19 cellular contexts compared by ENCODE assay signal in the genomic region with DNA sequence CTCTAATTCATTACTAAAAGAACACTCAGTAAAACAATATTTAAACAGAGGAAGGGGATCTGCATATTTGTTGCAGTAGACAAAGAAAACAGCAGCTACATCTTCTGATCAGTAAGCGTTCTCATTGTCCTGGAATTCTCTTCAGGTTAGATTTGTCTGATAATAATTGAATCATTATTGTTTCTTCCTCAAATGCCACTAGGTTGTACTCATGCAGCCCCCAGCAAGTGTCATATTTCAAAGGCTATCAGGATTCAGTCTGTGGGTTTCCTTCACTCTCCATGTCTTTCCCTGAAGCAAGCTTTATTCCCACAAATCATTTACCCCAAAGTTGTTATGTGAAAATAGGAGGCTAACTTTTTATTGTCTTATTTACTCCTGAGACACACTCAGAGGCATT. TPM values are rescaled to one million over a fixed set of nuclear protein-coding genes. Genes with fewer than 3 reads are reported as not detected.
DNase-seq lines count a peak whose midpoint lies in the region; ATAC-seq and TF ChIP-seq lines count a peak whose summit lies in the region.
"Had no signal": no experiment of that assay in that cellular context is flagged by ENCODE, and none has a peak within 500 bp of the region (broad histone marks: within the 10 kb centered on the region; RNA-seq: fewer than 3 reads in every experiment).

No MANE protein-coding gene starts in this region.

- H2AFZ ChIP-seq in GM23248: peak overlapping the region; percentile 22
- H2AFZ ChIP-seq in PC-9: no peak overlapping the region
- no peak overlapping the region for H2AFZ ChIP-seq in trophoblast cell (ENCODE audit: insufficient read depth, low read length, poor library complexity)

- H2BK5ac ChIP-seq in trophoblast cell (ENCODE audit: low read depth, low read length, poor library complexity): no peak overlapping the region

- H3K4ac ChIP-seq in trophoblast cell (ENCODE audit: low read depth, low read length): no peak overlapping the region

- H3K9me3 ChIP-seq in GM23248 (ENCODE audit: low read depth) (no peaks in the 10 kb centered on the region), PC-9 (ENCODE audit: insufficient read depth, low read depth) (no peaks in the 10 kb centered on the region), trophoblast cell (ENCODE audit: insufficient read depth, low read depth, low read length) (no peaks in the 10 kb centered on the region)
- H3K9me3 ChIP-seq: BE2C, upper lobe of left lung had no signal

- POLR2A ChIA-PET in PC-9 (lab: Charles Lee; ENCODE audit: unreplicated experiment): interaction anchor here (0.6 kb wide), 1 partner anchor 802 kb away, joined by 5 read pairs; no protein-coding TSS in a partner anchor

- peaks cover 13% of the 10 kb centered on the region; the same call in 1 of the 2 replicates for H3F3A ChIP-seq in GM23248 (ENCODE audit: insufficient read depth)
- no peaks in the 10 kb centered on the region for H3F3A ChIP-seq in PC-9 (ENCODE audit: insufficient read depth, low read depth)

- H3K18ac ChIP-seq in trophoblast cell (ENCODE audit: low read length): no peak overlapping the region

- no peaks in the 10 kb centered on the region for H4K20me1 ChIP-seq in GM23248 (ENCODE audit: insufficient read depth)
- no peaks in the 10 kb centered on the region for H4K20me1 ChIP-seq in PC-9 (ENCODE audit: insufficient read depth)

- DNase-seq in GM23248: peak; percentile 19
- DNase-seq in PC-9: peak; percentile 32 to 45
- peak; percentile 12 for DNase-seq in epithelial cell of prostate (ENCODE audit: low read depth, low spot score)
- peak; percentile 34 to 81 for DNase-seq in trophoblast cell
- DNase-seq in KBM-7: no peak
- no peak for DNase-seq in activated T-cell treated with anti-CD3 and anti-CD28 coated beads, Interleukin-2, amount 50 U/mL, for 48 hours
- DNase-seq: activated CD8-positive, alpha-beta memory T cell treated with anti-CD3 and anti-CD28 coated beads, Interleukin-2, amount 10 ng/mL, durations not matched to agents 7 days and 5 days; BE2C; DMS153; NCI-H187 treated with DMSO at 0.1 percent for 48 hours; NCI-H524 treated with DMSO at 0.1 percent for 48 hours; OCI-M1; small intestine; stimulated activated naive B cell treated with anti-CD40 and anti-IgM and Interleukin-4, amounts not matched to agents 10 μg/mL and 1 μg/mL and 100 μg/mL, for 72 hours; upper lobe of left lung had no signal

- H3K79me1 ChIP-seq in trophoblast cell (ENCODE audit: low read length): peaks cover 9% of the 10 kb centered on the region

- no TSS peak for BruUV-seq in PC-9 (replicated peaks; lab: Mats Ljungman, UMichigan)

- no peak overlapping the region for H4K12ac ChIP-seq in trophoblast cell (ENCODE audit: low read depth, low read length)

- H3K14ac ChIP-seq in trophoblast cell (ENCODE audit: low read length): no peak overlapping the region

- peak overlapping the region; percentile 36 for H3K4me2 ChIP-seq in GM23248 (ENCODE audit: unreplicated experiment)
- H3K4me2 ChIP-seq in PC-9: no peak overlapping the region
- peak overlapping the region; percentile 27 for H3K4me2 ChIP-seq in trophoblast cell (ENCODE audit: low read length)

- H3K36me3 ChIP-seq in GM23248 (ENCODE audit: low read depth) (no peaks in the 10 kb centered on the region), PC-9 (ENCODE audit: low read depth) (no peaks in the 10 kb centered on the region), trophoblast cell (ENCODE audit: control insufficient read depth in 1 of 2, insufficient read depth in 2 of 2, low read length in 2 of 2) (no peaks in the 10 kb centered on the region)
- H3K36me3 ChIP-seq: BE2C, upper lobe of left lung had no signal

- no peak overlapping the region for H2BK120ac ChIP-seq in trophoblast cell (ENCODE audit: insufficient read depth, low read length, poor library complexity)

- H2AK5ac ChIP-seq in trophoblast cell (ENCODE audit: low read length): no peak overlapping the region

- no peak for ATAC-seq in GM19452 (IDR thresholded peaks at IDR 0.05; ENCODE audit: unreplicated experiment)
- no peak for ATAC-seq in HG03025 (IDR thresholded peaks at IDR 0.05; ENCODE audit: low FRiP score, unreplicated experiment)
- ATAC-seq: activated CD8-positive, alpha-beta memory T cell treated with anti-CD3 and anti-CD28 coated beads, Interleukin-2, amount 10 ng/mL, durations not matched to agents 7 days and 5 days; stimulated activated naive B cell treated with anti-CD40 and anti-IgM and Interleukin-4, amounts not matched to agents 10 μg/mL and 1 μg/mL and 100 μg/mL, for 72 hours; WTC11 had no signal

- no peak overlapping the region for H2BK12ac ChIP-seq in trophoblast cell (ENCODE audit: low read length)

- H3K27me3 ChIP-seq in GM23248 (replicated peaks; ENCODE audit: insufficient read depth): no peaks in the 10 kb centered on the region
- H3K27me3 ChIP-seq in PC-9 (ENCODE audit: insufficient read depth, low read depth): no peaks in the 10 kb centered on the region
- H3K27me3 ChIP-seq in trophoblast cell (ENCODE audit: insufficient read depth, low read length): no peaks in the 10 kb centered on the region
- H3K27me3 ChIP-seq: BE2C, upper lobe of left lung had no signal

- H3K9me2 ChIP-seq in GM23248 (ENCODE audit: insufficient read depth) (no peaks in the 10 kb centered on the region), PC-9 (ENCODE audit: insufficient read depth) (no peaks in the 10 kb centered on the region; the same call in 1 of the 2 replicates)

- 28 to 31% methylated on average over 1 of the region's 1 CpG for WGBS in GM23248 (ENCODE audit: low coverage in 1 of 2, low lambda C conversion rate in 2 of 2, missing lambda C conversion rate in 2 of 2), 2 experiments
- no CpG with 5 or more reads among the region's 1 CpG for WGBS in trophoblast cell (ENCODE audit: extremely low coverage, insufficient coverage, insufficient read length)

- intact Hi-C loops in PC-9 (cut with micrococcal nuclease; ENCODE audit: unreplicated experiment): loop anchor here (1.0 kb wide), 1 partner anchor 15 kb away; the partner anchor contains the start of gene PIK3C2G

- CTCF ChIA-PET in PC-9 (lab: Charles Lee): interaction anchor here (1.5 kb wide), 1 partner anchor 44 kb away, joined by 6 read pairs; no protein-coding TSS in a partner anchor

- H3K27ac ChIP-seq in GM23248 (no peak overlapping the region), PC-9 (no peak overlapping the region), epithelial cell of prostate (peak overlapping the region; percentile 31), trophoblast cell (ENCODE audit: low read depth, low read length) (peak overlapping the region; percentile 17)
- H3K27ac ChIP-seq: upper lobe of left lung had no signal

- TF ChIP-seq CTCF in PC-9 (conservative IDR thresholded peaks at IDR 0.05): no peak

- H4K91ac ChIP-seq in trophoblast cell (ENCODE audit: low read depth, low read length): no peak overlapping the region

- no peak overlapping the region for H3K23ac ChIP-seq in trophoblast cell (ENCODE audit: low read length)

- H3K4me1 ChIP-seq in GM23248 (ENCODE audit: insufficient read depth) (peaks cover 11% of the 10 kb centered on the region), PC-9 (replicated peaks; ENCODE audit: insufficient read depth) (peaks cover 10% of the 10 kb centered on the region; the same call in 1 of the 2 replicates), trophoblast cell (ENCODE audit: control insufficient read depth in 1 of 2, insufficient read depth in 2 of 2, low read length in 2 of 2) (peaks cover 0 to 3% of the 10 kb centered on the region in 2 experiments)
- H3K4me1 ChIP-seq: BE2C, upper lobe of left lung had no signal

- H3K9ac ChIP-seq in GM23248 (no peak overlapping the region), trophoblast cell (ENCODE audit: low read length) (no peak overlapping the region)

- H3K79me2 ChIP-seq in GM23248 (ENCODE audit: insufficient read depth) (no peaks in the 10 kb centered on the region), PC-9 (ENCODE audit: low read depth) (no peaks in the 10 kb centered on the region), trophoblast cell (ENCODE audit: control insufficient read depth, insufficient read depth, low read length, poor library complexity) (no peaks in the 10 kb centered on the region)

- H3K4me3 ChIP-seq in GM23248 (no peak overlapping the region), PC-9 (no peak overlapping the region), trophoblast cell (ENCODE audit: low read depth, low read length) (no peak overlapping the region)
- H3K4me3 ChIP-seq: upper lobe of left lung had no signal

- H4K8ac ChIP-seq in trophoblast cell (ENCODE audit: low read depth, low read length): no peak overlapping the region

- in situ Hi-C loops in GM23248 (cut with MboI): no loop called here
- in situ Hi-C loops in KBM-7 (cut with MboI; ENCODE audit: low pct_unique_long_range_greater_than_20kb, low sequenced_read_pairs): no loop called here

RNA-seq across cellular contexts. Expression of gene PIK3C2G, which starts 14.7 kb away (rescaled TPM):
- not detected in 2 replicates for total RNA-seq in GM23248 (2014; rRNA removed; shearing (Covaris generic))
- not detected in 2 replicates for polyA plus RNA-seq in GM23248 (2016; fragmentation: Nextera tagmentation; extraction: Ambion mirVana)
- total RNA-seq in PC-9 (2021): 0.30 and 1.4 TPM in 2 replicates
- polyA plus RNA-seq in trophoblast cell (2013): 1.4 and 1.7 TPM in 2 replicates
- total RNA-seq: activated CD8-positive, alpha-beta memory T cell treated with anti-CD3 and anti-CD28 coated beads, Interleukin-2, amount 10 ng/mL, durations not matched to agents 7 days and 5 days; H1; WTC11 had no signal
- polyA plus RNA-seq: H1 had no signal

Comparison
In these comparisons a context has a peak if more than half of its experiments do, and no peak if none do; other contexts are left out.
1. DNase-seq: peak in GM23248 (single experiment), PC-9 (2 of 2), epithelial cell of prostate (single experiment) and trophoblast cell (2 of 2); none in KBM-7 (single experiment) and activated T-cell treated with anti-CD3 and anti-CD28 coated beads, Interleukin-2, amount 50 U/mL, for 48 hours (0 of 2).
2. H3K27ac ChIP-seq: peak in epithelial cell of prostate (single experiment) and trophoblast cell (single experiment); none in GM23248 (single experiment) and PC-9 (single experiment).